In the genomic region with DNA sequence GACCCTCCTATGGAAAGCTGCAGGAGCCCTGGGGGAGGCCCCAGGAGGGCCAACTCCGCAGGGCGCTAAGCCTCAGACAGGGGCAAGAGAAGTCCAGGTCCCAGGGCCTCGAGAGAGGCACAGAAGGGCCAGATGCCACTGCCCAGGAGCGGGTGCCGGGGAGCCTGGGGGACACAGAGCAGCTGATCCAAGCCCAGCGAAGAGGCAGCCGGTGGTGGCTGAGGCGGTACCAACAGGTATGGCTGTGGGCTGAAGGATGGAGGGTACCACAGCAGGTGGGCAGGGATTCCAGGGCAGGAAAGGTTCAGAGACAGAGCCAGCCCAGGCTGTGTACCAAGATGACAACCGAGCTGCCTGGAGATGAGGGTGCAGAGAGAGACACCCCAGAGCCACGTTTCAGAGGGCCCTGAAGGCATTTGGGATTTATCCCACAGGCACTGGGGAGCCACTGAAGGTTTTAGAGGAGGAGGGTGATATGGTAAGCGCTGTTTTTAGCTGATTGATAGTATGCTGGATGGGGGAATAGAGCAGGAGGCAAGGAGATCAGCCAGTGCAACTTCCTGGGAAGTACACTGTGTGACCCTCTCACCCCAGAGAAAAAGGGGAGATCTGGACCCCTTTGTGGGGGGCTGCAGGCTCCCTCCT, we compare ENCODE assay signal across 16 cellular contexts. TPM values are rescaled to one million over a fixed set of nuclear protein-coding genes. Genes with fewer than 3 reads are reported as not detected.
A peak's percentile ranks its signal among the peaks of the same experiment; 100 is the strongest.
DNase-seq lines count a peak whose midpoint lies in the region; ATAC-seq, FAIRE-seq and TF ChIP-seq lines count a peak whose summit lies in the region.
"Had no signal": no experiment of that assay in that cellular context is flagged by ENCODE, and none has a peak within 500 bp of the region (broad histone marks: within the 10 kb centered on the region; RNA-seq: fewer than 3 reads in every experiment).

No MANE protein-coding gene starts in this region.

- WGBS in IMR-90 (ENCODE audit: extremely low coverage in 2 of 2, insufficient read length in 1 of 2), 2 experiments = 74% methylated on average over 7 of the region's 11 CpGs; no CpG with 5 or more reads in 1 of the 2 experiments
- WGBS in K562 (ENCODE audit: insufficient coverage, low coverage, missing lambda C conversion rate) = 47% methylated on average over 10 of the region's 11 CpGs

- H4K5ac ChIP-seq in IMR-90 (ENCODE audit: low read depth, low read length) = no peak overlapping the region

- H3K4me2 ChIP-seq in BLaER1 (no peak overlapping the region), IMR-90 (ENCODE audit: low read depth, low read length) (no peak overlapping the region), K562 (ENCODE audit: insufficient read depth, low read length) (no peak overlapping the region)

- H3K4me3 ChIP-seq in BLaER1 (no peak overlapping the region), IMR-90 (ENCODE audit: insufficient read depth, low read depth, low read length) (no peak overlapping the region), K562 (no peak overlapping the region), mucosa of rectum (ENCODE audit: low read length in 2 of 2) (peak overlapping the region; percentile 8 to 54)
- H3K4me3 ChIP-seq: SK-N-MC had no signal

- 0 out of 2 replicates have a peak overlapping the region, but pooled peaks have one; percentile 7 for H3K27ac ChIP-seq in BLaER1
- H3K27ac ChIP-seq in IMR-90 (ENCODE audit: insufficient read depth, low read length) = no peak overlapping the region
- H3K27ac ChIP-seq in K562 (ENCODE audit: extremely low read depth, low read depth, low read length) = no peak overlapping the region
- peak overlapping the region; percentile 7 to 58 for H3K27ac ChIP-seq in mucosa of rectum (ENCODE audit: low read depth in 2 of 2, low read length in 2 of 2)
- H3K27ac ChIP-seq: SK-N-MC had no signal

- no peak for FAIRE-seq in K562 (lab: Jason Lieb, UNC)
- no peak for FAIRE-seq in RCC 7860 (lab: Jason Lieb, UNC)
- FAIRE-seq: D721Med, GM19239 had no signal

- TF ChIP-seq POLR2A in IMR-90 (IDR thresholded peaks at IDR 0.05; ENCODE audit: low read depth, low read length) = no peak
- no peak for TF ChIP-seq POLR2A in K562 (conservative IDR thresholded peaks at IDR 0.05)

- H3K27me3 ChIP-seq in BLaER1 = no peaks in the 10 kb centered on the region
- no peaks in the 10 kb centered on the region for H3K27me3 ChIP-seq in IMR-90 (ENCODE audit: control insufficient read depth, insufficient read depth, low read length)
- no peaks in the 10 kb centered on the region for H3K27me3 ChIP-seq in K562 (ENCODE audit: control insufficient read depth in 2 of 2, insufficient read depth in 2 of 2, low read length in 2 of 2)
- no peaks in the 10 kb centered on the region for H3K27me3 ChIP-seq in mucosa of rectum (ENCODE audit: control insufficient read depth in 2 of 2, insufficient read depth in 2 of 2, low read length in 2 of 2)

- H4K8ac ChIP-seq in IMR-90 (ENCODE audit: low read depth in 2 of 2, low read length in 2 of 2) = peak overlapping the region in 1 of 2 experiments; percentile 58; a peak in 2 of 4 replicates

- in situ Hi-C loops in IMR-90 (cut with MboI; ENCODE audit: low sequenced_read_pairs) (loop anchor here (5.0 kb wide), 1 partner anchor 283 kb away; no protein-coding TSS in a partner anchor), K562 (cut with MboI) (loop anchor here (5.0 kb wide), 1 partner anchor 123 kb away; no protein-coding TSS in a partner anchor)

- H2BK120ac ChIP-seq in IMR-90 (ENCODE audit: low read depth, low read length) = peak overlapping the region; percentile 11

- 0 out of 2 replicates have a peak overlapping the region, but pooled peaks have one; percentile 1 for H2BK20ac ChIP-seq in IMR-90 (ENCODE audit: low read depth, low read length)

- H3K79me2 ChIP-seq in K562 (ENCODE audit: control insufficient read depth, insufficient read depth, low read length) = no peaks in the 10 kb centered on the region

- peak overlapping the region; percentile 70; the same call in 2 of the 3 replicates for H2BK15ac ChIP-seq in IMR-90 (ENCODE audit: low read depth, low read length)

- H3K36me3 ChIP-seq in BLaER1 = no peaks in the 10 kb centered on the region; the same call in 1 of the 2 replicates
- H3K36me3 ChIP-seq in IMR-90 (ENCODE audit: control insufficient read depth, insufficient read depth, low read length) = no peaks in the 10 kb centered on the region
- H3K36me3 ChIP-seq in K562 (ENCODE audit: control insufficient read depth, insufficient read depth, low read length) = no peaks in the 10 kb centered on the region
- no peaks in the 10 kb centered on the region for H3K36me3 ChIP-seq in mucosa of rectum (ENCODE audit: control insufficient read depth in 2 of 2, insufficient read depth in 2 of 2, low read length in 2 of 2)

- intact Hi-C loops in IMR-90 (cut with micrococcal nuclease) = loop anchor here (1.0 kb wide), 1 partner anchor 281 kb away; no protein-coding TSS in a partner anchor
- intact Hi-C loops in K562 (cut with micrococcal nuclease) = loop anchor here (2.0 to 5.0 kb wide), 3 partner anchors 83 to 281 kb away; partner anchors contain the start of gene RCE1

- no peak overlapping the region for H2AK9ac ChIP-seq in IMR-90 (replicated peaks; ENCODE audit: low read depth, low read length, poor library complexity)

- dilution Hi-C loops in IMR-90 (cut with HindIII; ENCODE audit: low sequenced_read_pairs, unreplicated experiment) = no loop called here

- no peak for ATAC-seq in IMR-90 (ENCODE audit: low read depth)
- no peak; the same call in 2 of the 3 replicates for ATAC-seq in K562

- H4K20me1 ChIP-seq in BLaER1 (no peaks in the 10 kb centered on the region), IMR-90 (ENCODE audit: insufficient read depth, low read length) (peaks cover 1% of the 10 kb centered on the region; the same call in 1 of the 2 replicates), K562 (replicated peaks; ENCODE audit: control insufficient read depth, insufficient read depth, low read length) (no peaks in the 10 kb centered on the region)

- no peak overlapping the region for H3K18ac ChIP-seq in IMR-90 (ENCODE audit: low read depth, low read length)

- DNase-seq in IMR-90 (no peak), K562 (ENCODE audit: extremely low read depth in 1 of 4, low spot score in 3 of 4) (no peak), AG20443 (ENCODE audit: low spot score) (no peak), RCC 7860 (ENCODE audit: low spot score) (no peak), NCI-H2171 treated with DMSO at 0.1 percent for 48 hours (lab: John Stamatoyannopoulos, UW) (no peak), T-helper 9 cell (no peak)
- DNase-seq: AML-193, GF-D8, NCI-H2029 treated with DMSO at 0.1 percent for 48 hours had no signal

- H4K91ac ChIP-seq in IMR-90 (ENCODE audit: insufficient read depth, low read depth, low read length) = peak overlapping the region; percentile 70; the same call in 1 of the 2 replicates

- POLR2A ChIA-PET in IMR-90 (lab: Charles Lee; ENCODE audit: unreplicated experiment) = no interaction called here
- POLR2A ChIA-PET in K562 (lab: Yijun Ruan, JAX) = interaction anchor here (0.5 to 1.5 kb wide), 11 partner anchors 9 to 414 kb away, joined by 3 to 5 read pairs (median 3); partner anchors contain the start of gene RBM14

- peaks cover 33% of the 10 kb centered on the region for H3K9me3 ChIP-seq in BLaER1
- H3K9me3 ChIP-seq in IMR-90 (ENCODE audit: control insufficient read depth, insufficient read depth, low read length) = peaks cover 12% of the 10 kb centered on the region
- no peaks in the 10 kb centered on the region for H3K9me3 ChIP-seq in K562 (replicated peaks; ENCODE audit: control insufficient read depth, insufficient read depth, low read depth, low read length)
- no peaks in the 10 kb centered on the region for H3K9me3 ChIP-seq in mucosa of rectum (ENCODE audit: control insufficient read depth in 2 of 2, low read length in 2 of 2)

- H3K9me1 ChIP-seq in IMR-90 (ENCODE audit: insufficient read depth, low read length) (peaks cover 7% of the 10 kb centered on the region), K562 (ENCODE audit: control insufficient read depth, insufficient read depth, low read length) (no peaks in the 10 kb centered on the region)

- TF ChIP-seq RAD21 in IMR-90 (IDR thresholded peaks at IDR 0.05; ENCODE audit: low read length) (no peak), K562 (CRISPR knock-in tag; conservative IDR thresholded peaks at IDR 0.05 in 1 of 2, IDR thresholded peaks at IDR 0.05 in 1 of 2) (no peak)

- H3K9ac ChIP-seq in BLaER1 = 0 out of 2 replicates have a peak overlapping the region, but pooled peaks have one; percentile 16
- H3K9ac ChIP-seq in IMR-90 (ENCODE audit: low read depth, low read length) = no peak overlapping the region
- H3K9ac ChIP-seq in K562 (ENCODE audit: insufficient read depth in 1 of 2, low read depth in 2 of 2, low read length in 2 of 2) = peak overlapping the region in 1 of 2 experiments; percentile 72; a peak in 2 of 4 replicates
- H3K9ac ChIP-seq in mucosa of rectum (ENCODE audit: low read depth in 1 of 2, low read length in 2 of 2) = peak overlapping the region in 1 of 2 donors; percentile 9

- CTCF ChIA-PET in IMR-90 (lab: Yijun Ruan, JAX) = interaction anchor here (0.6 to 1.2 kb wide), 3 partner anchors 89 to 133 kb away, joined by 3 read pairs; no protein-coding TSS in a partner anchor
- CTCF ChIA-PET in K562 (lab: Yijun Ruan, JAX; ENCODE audit: low intra/inter-chr PET ratio) = interaction anchor here (0.6 to 2.2 kb wide), 3 partner anchors 140 to 567 kb away, joined by 3 to 11 read pairs (median 3); no protein-coding TSS in a partner anchor

- H3K4ac ChIP-seq in IMR-90 (ENCODE audit: low read depth, low read length) = peak overlapping the region; percentile 37

- no TSS peak for BruUV-seq in IMR-90 (replicated peaks; lab: Mats Ljungman, UMichigan)
- BruUV-seq in K562 (replicated peaks; lab: Mats Ljungman, UMichigan) = no TSS peak

- H2AK5ac ChIP-seq in IMR-90 (ENCODE audit: low read depth, low read length) = peak overlapping the region; percentile 67

- no peak overlapping the region for H3K14ac ChIP-seq in IMR-90 (replicated peaks; ENCODE audit: low read depth, low read length)

- peak overlapping the region; percentile 6 for H2BK5ac ChIP-seq in IMR-90 (ENCODE audit: low read depth, low read length, poor library complexity, severe bottlenecking)

- H2AFZ ChIP-seq in IMR-90 (replicated peaks; ENCODE audit: low read length, poor library complexity) (peak overlapping the region; percentile 8), K562 (ENCODE audit: low read depth, low read length) (no peak overlapping the region)

- no peaks in the 10 kb centered on the region for H3K79me1 ChIP-seq in IMR-90 (ENCODE audit: low read depth in 1 of 2, low read length in 2 of 2)

- TF ChIP-seq CTCF in IMR-90 (conservative IDR thresholded peaks at IDR 0.05; ENCODE audit: low read depth, low read length) = no peak
- no peak for TF ChIP-seq CTCF in K562 (IDR thresholded peaks at IDR 0.05 in 2 of 3, conservative IDR thresholded peaks at IDR 0.05 in 1 of 3; ENCODE audit: insufficient read depth in 2 of 3, low read depth in 1 of 3, low read length in 3 of 3)

- no peak for TF ChIP-seq EP300 in K562 (IDR thresholded peaks at IDR 0.05; ENCODE audit: low read length)

- H3K23ac ChIP-seq in IMR-90 (ENCODE audit: low read depth, low read length) = no peak overlapping the region

- H3K56ac ChIP-seq in IMR-90 (ENCODE audit: extremely low read depth, insufficient read depth, low read length) = no peak overlapping the region

- H3K4me1 ChIP-seq in BLaER1 = peaks cover 11% of the 10 kb centered on the region
- peaks cover 21% of the 10 kb centered on the region for H3K4me1 ChIP-seq in IMR-90 (ENCODE audit: control insufficient read depth, insufficient read depth, low read length)
- peaks cover 0 to 14% of the 10 kb centered on the region in 2 experiments; a peak in 3 of 5 replicates for H3K4me1 ChIP-seq in K562 (replicated peaks in 1 of 2; ENCODE audit: control insufficient read depth in 2 of 2, insufficient read depth in 2 of 2, low read length in 2 of 2)
- H3K4me1 ChIP-seq in mucosa of rectum (ENCODE audit: control insufficient read depth in 2 of 2, insufficient read depth in 2 of 2, low read length in 2 of 2) = peaks cover 0 to 5% of the 10 kb centered on the region in 2 donors

RNA-seq across cellular contexts. Expression of gene C11orf86, which starts 0.4 kb away (rescaled TPM):
- total RNA-seq in IMR-90 (2012; rRNA removed) = not detected in 2 replicates
- polyA plus RNA-seq in IMR-90 (2012; rRNA removed) = not detected in 2 replicates
- 0.04 TPM in 1 of 2 replicates, not detected in the other for polyA plus RNA-seq in IMR-90 (2012; cell fraction: cytosol; rRNA removed)
- 0.06 and 0.07 TPM in 2 replicates for polyA plus RNA-seq in IMR-90 (2012; cell fraction: nucleus; rRNA removed; ENCODE audit: low replicate concordance)
- not detected in 2 replicates for total RNA-seq in K562 (2011; cell fraction: chromatin; rRNA removed; ENCODE audit: low replicate concordance)
- total RNA-seq in K562 (2011; cell fraction: nucleolus; rRNA removed) = not detected in 2 replicates
- total RNA-seq in K562 (2011; cell fraction: nucleoplasm; rRNA removed) = not detected in 2 replicates
- not detected in 2 replicates for total RNA-seq in K562 (2014; rRNA removed)
- total RNA-seq in K562 (2014; rRNA removed; fragmentation: Illumina TruSeq; extraction: Trizol) = not detected in 2 replicates
- not detected in 2 replicates for total RNA-seq in K562 (2015; rRNA removed; fragmentation: Illumina TruSeq; extraction: Trizol)
- not detected in 2 replicates for total RNA-seq in K562 (2021)
- not detected in 2 replicates for polyA plus RNA-seq in K562 (2011; rRNA removed)
- not detected in 2 replicates for polyA plus RNA-seq in K562 (2011; cell fraction: cytosol; rRNA removed)
- polyA plus RNA-seq in K562 (2011; cell fraction: nucleus; rRNA removed) = not detected in 2 replicates
- not detected in 2 replicates for polyA plus RNA-seq in K562 (2012)
- not detected in 2 replicates for polyA plus RNA-seq in K562 (2014; fragmentation: Illumina TruSeq; extraction: Trizol)
- not detected for polyA plus RNA-seq in K562 (2014; fragmentation: Nextera tagmentation; extraction: Ambion mirVana)
- polyA plus RNA-seq in K562 (2014; rRNA removed) = not detected in 2 replicates
- polyA minus RNA-seq in K562 (2011; rRNA and poly(A)+ RNA removed) = not detected in 2 replicates
- 1.1 TPM in 1 of 2 replicates, not detected in the other for polyA minus RNA-seq in K562 (2011; cell fraction: cytosol; rRNA and poly(A)+ RNA removed)
- not detected in 2 replicates for polyA minus RNA-seq in K562 (2011; cell fraction: nucleus; rRNA and poly(A)+ RNA removed)
- total RNA-seq: A673; CD4-positive, alpha-beta T cell had no signal

RNA-seq across cellular contexts. Expression of gene PC, which starts 17.3 kb away (rescaled TPM):
- total RNA-seq in IMR-90 (2012; rRNA removed) = 9.7 and 13.6 TPM in 2 replicates
- 15.7 and 20.9 TPM in 2 replicates for polyA plus RNA-seq in IMR-90 (2012; rRNA removed)
- polyA plus RNA-seq in IMR-90 (2012; cell fraction: cytosol; rRNA removed) = 15.5 and 27.2 TPM in 2 replicates
- polyA plus RNA-seq in IMR-90 (2012; cell fraction: nucleus; rRNA removed; ENCODE audit: low replicate concordance) = 65.9 and 77.6 TPM in 2 replicates
- total RNA-seq in K562 (2011; cell fraction: chromatin; rRNA removed; ENCODE audit: low replicate concordance) = 53.4 and 88.6 TPM in 2 replicates
- 47.2 and 61.2 TPM in 2 replicates for total RNA-seq in K562 (2011; cell fraction: nucleolus; rRNA removed)
- 25.8 and 29.3 TPM in 2 replicates for total RNA-seq in K562 (2011; cell fraction: nucleoplasm; rRNA removed)
- 11.1 and 22.7 TPM in 2 replicates for total RNA-seq in K562 (2014; rRNA removed)
- total RNA-seq in K562 (2014; rRNA removed; fragmentation: Illumina TruSeq; extraction: Trizol) = 4.4 and 8.4 TPM in 2 replicates
- total RNA-seq in K562 (2015; rRNA removed; fragmentation: Illumina TruSeq; extraction: Trizol) = 8.7 and 9.9 TPM in 2 replicates
- 38.0 and 38.4 TPM in 2 replicates for total RNA-seq in K562 (2021)
- 6.1 and 11.2 TPM in 2 replicates for polyA plus RNA-seq in K562 (2011; rRNA removed)
- 5.8 and 9.3 TPM in 2 replicates for polyA plus RNA-seq in K562 (2011; cell fraction: cytosol; rRNA removed)
- polyA plus RNA-seq in K562 (2011; cell fraction: nucleus; rRNA removed) = 43.6 and 55.7 TPM in 2 replicates
- polyA plus RNA-seq in K562 (2012) = 21.3 and 21.6 TPM in 2 replicates
- 13.7 and 20.7 TPM in 2 replicates for polyA plus RNA-seq in K562 (2014; fragmentation: Illumina TruSeq; extraction: Trizol)
- under 1 TPM; 0.94 to 0.97 TPM for polyA plus RNA-seq in K562 (2014; fragmentation: Nextera tagmentation; extraction: Ambion mirVana)
- polyA plus RNA-seq in K562 (2014; rRNA removed) = 10.4 and 26.1 TPM in 2 replicates
- 6.5 and 7.7 TPM in 2 replicates for polyA minus RNA-seq in K562 (2011; rRNA and poly(A)+ RNA removed)
- 10.8 and 16.8 TPM in 2 replicates for polyA minus RNA-seq in K562 (2011; cell fraction: cytosol; rRNA and poly(A)+ RNA removed)
- 13.3 and 13.7 TPM in 2 replicates for polyA minus RNA-seq in K562 (2011; cell fraction: nucleus; rRNA and poly(A)+ RNA removed)

RNA-seq across cellular contexts. Expression of gene SYT12, which starts 47.4 kb away (rescaled TPM):
- total RNA-seq in IMR-90 (2012; rRNA removed) = 0.54 and 0.56 TPM in 2 replicates
- 0.65 and 0.74 TPM in 2 replicates for polyA plus RNA-seq in IMR-90 (2012; rRNA removed)
- polyA plus RNA-seq in IMR-90 (2012; cell fraction: cytosol; rRNA removed) = 0.53 and 0.81 TPM in 2 replicates
- 1.4 and 1.6 TPM in 2 replicates for polyA plus RNA-seq in IMR-90 (2012; cell fraction: nucleus; rRNA removed; ENCODE audit: low replicate concordance)
- total RNA-seq in K562 (2011; cell fraction: chromatin; rRNA removed; ENCODE audit: low replicate concordance) = 0.14 and 0.32 TPM in 2 replicates
- total RNA-seq in K562 (2011; cell fraction: nucleolus; rRNA removed) = 0.13 and 0.17 TPM in 2 replicates
- 0.15 TPM in 1 of 2 replicates, not detected in the other for total RNA-seq in K562 (2011; cell fraction: nucleoplasm; rRNA removed)
- not detected in 2 replicates for total RNA-seq in K562 (2014; rRNA removed)
- 0.11 TPM in 1 of 2 replicates, not detected in the other for total RNA-seq in K562 (2014; rRNA removed; fragmentation: Illumina TruSeq; extraction: Trizol)
- total RNA-seq in K562 (2015; rRNA removed; fragmentation: Illumina TruSeq; extraction: Trizol) = 0.11 TPM in 1 of 2 replicates, not detected in the other
- not detected in 2 replicates for total RNA-seq in K562 (2021)
- 0.01 and 0.03 TPM in 2 replicates for polyA plus RNA-seq in K562 (2011; rRNA removed)
- 0.01 and 0.04 TPM in 2 replicates for polyA plus RNA-seq in K562 (2011; cell fraction: cytosol; rRNA removed)
- 0.04 and 0.13 TPM in 2 replicates for polyA plus RNA-seq in K562 (2011; cell fraction: nucleus; rRNA removed)
- 0.08 and 0.21 TPM in 2 replicates for polyA plus RNA-seq in K562 (2012)
- polyA plus RNA-seq in K562 (2014; fragmentation: Illumina TruSeq; extraction: Trizol) = 0.03 TPM in 1 of 2 replicates, not detected in the other
- polyA plus RNA-seq in K562 (2014; fragmentation: Nextera tagmentation; extraction: Ambion mirVana) = not detected
- polyA plus RNA-seq in K562 (2014; rRNA removed) = 0.03 and 0.07 TPM in 2 replicates
- polyA minus RNA-seq in K562 (2011; rRNA and poly(A)+ RNA removed) = 0.04 TPM in 1 of 2 replicates, not detected in the other
- not detected in 2 replicates for polyA minus RNA-seq in K562 (2011; cell fraction: cytosol; rRNA and poly(A)+ RNA removed)
- polyA minus RNA-seq in K562 (2011; cell fraction: nucleus; rRNA and poly(A)+ RNA removed) = 0.13 and 0.22 TPM in 2 replicates
- total RNA-seq: CD4-positive, alpha-beta T cell had no signal

Comparison
In these comparisons a context has a peak if more than half of its experiments do, and no peak if none do; other contexts are left out.
1. H3K27ac ChIP-seq: peak in BLaER1 (single experiment) and mucosa of rectum (2 of 2); none in IMR-90 (single experiment) and K562 (single experiment).
2. H3K4me3 ChIP-seq: peak in mucosa of rectum (2 of 2); none in BLaER1 (single experiment), IMR-90 (single experiment) and K562 (single experiment).